Comparison of ENCODE assay signal across 11 cellular contexts in the genomic region with DNA sequence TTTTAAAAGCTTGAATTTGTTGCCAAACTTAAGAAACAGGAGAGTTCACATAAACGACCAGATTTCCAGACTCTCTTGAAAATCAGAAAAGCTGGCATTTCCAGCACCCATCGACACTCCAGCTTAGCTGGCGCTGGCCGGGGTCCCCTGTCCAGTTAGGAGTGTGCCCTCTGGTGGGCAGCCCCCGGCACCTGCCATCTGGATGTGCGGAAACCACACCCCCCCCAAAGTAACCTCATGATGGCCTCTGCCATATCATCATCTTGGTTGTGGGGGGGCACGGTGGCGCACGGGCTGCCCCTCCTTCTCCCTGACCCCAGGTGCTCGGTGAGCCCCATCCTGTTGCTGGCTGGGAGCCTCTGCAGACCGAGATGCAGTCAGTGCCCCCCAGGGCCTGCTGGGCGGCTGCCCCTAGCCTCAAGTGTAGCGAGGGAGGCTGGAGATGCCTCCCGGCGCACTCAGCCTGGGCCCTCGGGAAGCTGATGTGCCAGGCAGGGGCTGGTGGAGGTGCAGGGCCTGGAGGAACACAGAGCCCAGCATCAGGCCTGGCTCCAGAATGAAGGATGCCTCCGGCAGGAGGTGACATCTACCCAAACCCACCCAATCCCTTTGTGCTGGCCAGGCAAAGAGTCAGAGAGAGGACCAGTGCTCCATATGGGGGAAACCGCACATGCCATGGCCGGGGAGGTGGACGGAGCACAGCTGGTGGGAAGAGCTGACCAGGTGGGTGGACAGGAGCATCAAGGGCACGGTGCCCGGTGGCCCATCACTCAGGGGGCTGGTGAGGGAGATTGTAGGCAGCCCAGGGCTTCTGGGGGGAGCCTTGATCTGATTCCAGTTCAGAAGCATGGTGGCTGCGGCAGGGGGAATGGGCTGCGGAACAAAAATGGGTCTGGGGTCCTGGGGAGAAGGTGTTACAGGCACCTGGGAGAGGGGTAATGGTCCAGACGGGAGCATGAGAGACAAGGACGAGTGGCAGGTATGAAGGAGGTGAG.
DNase-seq lines count a peak whose midpoint lies in the region; ATAC-seq and TF ChIP-seq lines count a peak whose summit lies in the region.
"Had no signal": no experiment of that assay in that cellular context is flagged by ENCODE, and none has a peak within 500 bp of the region (broad histone marks: within the 10 kb centered on the region; RNA-seq: fewer than 3 reads in every experiment).

No MANE protein-coding gene starts in this region.

- peaks cover 7% of the 10 kb centered on the region for H3K27me3 Mint-ChIP-seq in GM23338 (ENCODE audit: insufficient read depth, low read depth, poor library complexity)
- H3K27me3 Mint-ChIP-seq: CD4-positive, alpha-beta memory T cell had no signal

- ATAC-seq in GM23338 (no peak), HG03039 (IDR thresholded peaks at IDR 0.05; ENCODE audit: unreplicated experiment) (no peak)

- 0 out of 2 replicates have a peak, but pooled peaks cover 6% of the 10 kb centered on the region for H3F3A ChIP-seq in GM23338 (replicated peaks; ENCODE audit: low read depth)

- H3K4me3 Mint-ChIP-seq in GM23338, result no peak overlapping the region
- H3K4me3 Mint-ChIP-seq: CD4-positive, alpha-beta memory T cell had no signal

- no peak overlapping the region for H3K27ac ChIP-seq in GM23338 (ENCODE audit: low read depth)
- peak overlapping the region; percentile 91 for H3K27ac ChIP-seq in brain microvascular endothelial cell
- H3K27ac ChIP-seq in skin epidermis, result peak overlapping the region in 11 of 21 experiments; percentile 34 to 85 (median 62)

- no peak overlapping the region for H3K4me3 ChIP-seq in GM23338
- no peak overlapping the region for H3K4me3 ChIP-seq in brain microvascular endothelial cell (ENCODE audit: low read depth, low read length)
- no peak overlapping the region for H3K4me3 ChIP-seq in skin epidermis

- H3K36me3 ChIP-seq in GM23338 (ENCODE audit: insufficient read depth) (no peaks in the 10 kb centered on the region), brain microvascular endothelial cell (replicated peaks) (peaks cover 5% of the 10 kb centered on the region)

- H4K20me1 ChIP-seq in GM23338 (replicated peaks; ENCODE audit: insufficient read depth), result no peaks in the 10 kb centered on the region

- no peaks in the 10 kb centered on the region for H3K36me3 Mint-ChIP-seq in GM23338 (ENCODE audit: low read depth)
- H3K36me3 Mint-ChIP-seq: CD4-positive, alpha-beta memory T cell had no signal

- H3K9me3 Mint-ChIP-seq in GM23338, result no peaks in the 10 kb centered on the region
- H3K9me3 Mint-ChIP-seq: CD4-positive, alpha-beta memory T cell had no signal

- H3K4me2 ChIP-seq in GM23338, result no peak overlapping the region

- H3K27ac Mint-ChIP-seq in GM23338, result no peak overlapping the region
- H3K27ac Mint-ChIP-seq: CD4-positive, alpha-beta memory T cell had no signal

- no peaks in the 10 kb centered on the region for H3K9me2 ChIP-seq in GM23338 (ENCODE audit: insufficient read depth)

- H3K27me3 ChIP-seq in GM23338 (ENCODE audit: insufficient read depth) (no peaks in the 10 kb centered on the region), brain microvascular endothelial cell (replicated peaks) (no peaks in the 10 kb centered on the region)

- in situ Hi-C loops in brain microvascular endothelial cell (cut with HindIII; ENCODE audit: low pct_ligation_motif_present, low sequenced_read_pairs), result no loop called here

- H3K79me2 ChIP-seq in GM23338 (replicated peaks; ENCODE audit: insufficient read depth), result no peaks in the 10 kb centered on the region

- no peak for DNase-seq in GM23338 (ENCODE audit: low spot score)
- DNase-seq in brain microvascular endothelial cell, result no peak
- DNase-seq in iPS-NIHi11 (ENCODE audit: low spot score), result peak; percentile 50
- no peak for DNase-seq in activated CD4-positive, CD25-positive, alpha-beta regulatory T cell treated with anti-CD3 and anti-CD28 coated beads, Interleukin-2, amount 50 U/mL, for 72 hours
- no peak for DNase-seq in OCI-M1 (lab: John Stamatoyannopoulos, UW)
- DNase-seq in activated CD4-positive, alpha-beta T cell treated with anti-CD3 and anti-CD28 coated beads, Interleukin-2, amount 50 U/mL, for 4 hours, result no peak
- DNase-seq: anterior cingulate cortex; CD4-positive, alpha-beta memory T cell; MM.1S had no signal

- TF ChIP-seq CTCF in GM23338 (conservative IDR thresholded peaks at IDR 0.05; ENCODE audit: low read depth in 2 of 2), result peak; percentile 31 to 49
- peak; percentile 49 for TF ChIP-seq CTCF in brain microvascular endothelial cell (IDR thresholded peaks at IDR 0.05; ENCODE audit: low read depth, low read length, missing control alignments)

- no peaks in the 10 kb centered on the region for H3K4me1 ChIP-seq in GM23338 (ENCODE audit: insufficient read depth)

- peaks cover 6% of the 10 kb centered on the region; the same call in 1 of the 3 replicates for H3K4me1 Mint-ChIP-seq in GM23338
- H3K4me1 Mint-ChIP-seq: CD4-positive, alpha-beta memory T cell had no signal

- no peak overlapping the region for H2AFZ ChIP-seq in GM23338

TF ChIP-seq in GM23338, 12 proteins besides CTCF, POLR2A, EP300 and RAD21 (continues in another document):
- TF ChIP-seq STAT1 (IDR thresholded peaks at IDR 0.05; ENCODE audit: unreplicated experiment), result no peak
- no peak for TF ChIP-seq ZNF331 (CRISPR knock-in tag; IDR thresholded peaks at IDR 0.05; ENCODE audit: low read depth)
- TF ChIP-seq ZNF114 (CRISPR knock-in tag; IDR thresholded peaks at IDR 0.05), result no peak
- TF ChIP-seq NANOG (IDR thresholded peaks at IDR 0.05; ENCODE audit: borderline replicate concordance), result no peak
- TF ChIP-seq POLR2AphosphoS5 (IDR thresholded peaks at IDR 0.05; ENCODE audit: low read depth), result no peak
- no peak for TF ChIP-seq JUNB (IDR thresholded peaks at IDR 0.05; ENCODE audit: unreplicated experiment)
- TF ChIP-seq, protein P1, sequence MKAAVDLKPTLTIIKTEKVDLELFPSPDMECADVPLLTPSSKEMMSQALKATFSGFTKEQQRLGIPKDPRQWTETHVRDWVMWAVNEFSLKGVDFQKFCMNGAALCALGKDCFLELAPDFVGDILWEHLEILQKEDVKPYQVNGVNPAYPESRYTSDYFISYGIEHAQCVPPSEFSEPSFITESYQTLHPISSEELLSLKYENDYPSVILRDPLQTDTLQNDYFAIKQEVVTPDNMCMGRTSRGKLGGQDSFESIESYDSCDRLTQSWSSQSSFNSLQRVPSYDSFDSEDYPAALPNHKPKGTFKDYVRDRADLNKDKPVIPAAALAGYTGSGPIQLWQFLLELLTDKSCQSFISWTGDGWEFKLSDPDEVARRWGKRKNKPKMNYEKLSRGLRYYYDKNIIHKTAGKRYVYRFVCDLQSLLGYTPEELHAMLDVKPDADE (IDR thresholded peaks at IDR 0.05), result no peak
- no peak for TF ChIP-seq EZH2 (IDR thresholded peaks at IDR 0.05; ENCODE audit: low read depth, unreplicated experiment)
- no peak for TF ChIP-seq EZH2phosphoT487 (IDR thresholded peaks at IDR 0.05; ENCODE audit: unreplicated experiment)
- TF ChIP-seq, protein P2, sequence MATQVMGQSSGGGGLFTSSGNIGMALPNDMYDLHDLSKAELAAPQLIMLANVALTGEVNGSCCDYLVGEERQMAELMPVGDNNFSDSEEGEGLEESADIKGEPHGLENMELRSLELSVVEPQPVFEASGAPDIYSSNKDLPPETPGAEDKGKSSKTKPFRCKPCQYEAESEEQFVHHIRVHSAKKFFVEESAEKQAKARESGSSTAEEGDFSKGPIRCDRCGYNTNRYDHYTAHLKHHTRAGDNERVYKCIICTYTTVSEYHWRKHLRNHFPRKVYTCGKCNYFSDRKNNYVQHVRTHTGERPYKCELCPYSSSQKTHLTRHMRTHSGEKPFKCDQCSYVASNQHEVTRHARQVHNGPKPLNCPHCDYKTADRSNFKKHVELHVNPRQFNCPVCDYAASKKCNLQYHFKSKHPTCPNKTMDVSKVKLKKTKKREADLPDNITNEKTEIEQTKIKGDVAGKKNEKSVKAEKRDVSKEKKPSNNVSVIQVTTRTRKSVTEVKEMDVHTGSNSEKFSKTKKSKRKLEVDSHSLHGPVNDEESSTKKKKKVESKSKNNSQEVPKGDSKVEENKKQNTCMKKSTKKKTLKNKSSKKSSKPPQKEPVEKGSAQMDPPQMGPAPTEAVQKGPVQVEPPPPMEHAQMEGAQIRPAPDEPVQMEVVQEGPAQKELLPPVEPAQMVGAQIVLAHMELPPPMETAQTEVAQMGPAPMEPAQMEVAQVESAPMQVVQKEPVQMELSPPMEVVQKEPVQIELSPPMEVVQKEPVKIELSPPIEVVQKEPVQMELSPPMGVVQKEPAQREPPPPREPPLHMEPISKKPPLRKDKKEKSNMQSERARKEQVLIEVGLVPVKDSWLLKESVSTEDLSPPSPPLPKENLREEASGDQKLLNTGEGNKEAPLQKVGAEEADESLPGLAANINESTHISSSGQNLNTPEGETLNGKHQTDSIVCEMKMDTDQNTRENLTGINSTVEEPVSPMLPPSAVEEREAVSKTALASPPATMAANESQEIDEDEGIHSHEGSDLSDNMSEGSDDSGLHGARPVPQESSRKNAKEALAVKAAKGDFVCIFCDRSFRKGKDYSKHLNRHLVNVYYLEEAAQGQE (IDR thresholded peaks at IDR 0.05; ENCODE audit: unreplicated experiment), result no peak
